ENCODE assay signal across 1 cellular context in genomic region chr14:36320210-36321003, GRCh38.
TF ChIP-seq lines count a peak whose summit lies in the region.

Gene MBIP, minus strand, starts transcription at chr14:36320637. Its CDS starts 49 bp downstream, at chr14:36320588.

TF ChIP-seq in GM12878, 131 proteins besides CTCF, POLR2A, EP300 and RAD21 (continued from another document and continues in another):
- TF ChIP-seq NFXL1 (IDR thresholded peaks at IDR 0.05; ENCODE audit: borderline replicate concordance) (no peak), NRF1 (conservative IDR thresholded peaks at IDR 0.05; ENCODE audit: low read depth, low read length) (no peak), TBL1XR1 (IDR thresholded peaks at IDR 0.05; ENCODE audit: low read depth, low read length) (0 out of 2 replicates have a peak, but pooled peaks have one; percentile 10), CREM (IDR thresholded peaks at IDR 0.05; ENCODE audit: low read depth) (peak; percentile 99), USF1 (IDR thresholded peaks at IDR 0.05; ENCODE audit: borderline replicate concordance, extremely low read length, insufficient read depth, low read depth, low read length) (no peak), SUPT20H (IDR thresholded peaks at IDR 0.05; ENCODE audit: borderline replicate concordance, control insufficient read depth, low read depth, low read length) (no peak), REST (IDR thresholded peaks at IDR 0.05; ENCODE audit: low read depth, low read length) (no peak), PBX3 (IDR thresholded peaks at IDR 0.05; ENCODE audit: insufficient replicate concordance, low read depth, low read length) (peak; percentile 94), MAX (IDR thresholded peaks at IDR 0.05; ENCODE audit: low read depth, low read length) (0 out of 2 replicates have a peak, but pooled peaks have one; percentile 25), ZBTB33 (IDR thresholded peaks at IDR 0.05) (0 out of 2 replicates have a peak, but pooled peaks have one; percentile 43), SMAD5 (IDR thresholded peaks at IDR 0.05; ENCODE audit: low read depth) (peak; percentile 44; the same call in 1 of the 2 replicates), FOS (IDR thresholded peaks at IDR 0.05; ENCODE audit: borderline replicate concordance, extremely low read depth, insufficient read length) (no peak), IRF5 (IDR thresholded peaks at IDR 0.05; ENCODE audit: borderline replicate concordance) (no peak), CBX5 (IDR thresholded peaks at IDR 0.05; ENCODE audit: low read depth) (no peak), SMARCA5 (IDR thresholded peaks at IDR 0.05) (no peak), CEBPZ (IDR thresholded peaks at IDR 0.05; ENCODE audit: low read depth, low read length) (no peak), NBN (IDR thresholded peaks at IDR 0.05) (peak; percentile 77), MTA2 (IDR thresholded peaks at IDR 0.05; ENCODE audit: low read depth) (peak; percentile 43; the same call in 1 of the 2 replicates), RAD51 (IDR thresholded peaks at IDR 0.05) (no peak), FOXK2 (IDR thresholded peaks at IDR 0.05) (0 out of 2 replicates have a peak, but pooled peaks have one; percentile 17), ATF7 (IDR thresholded peaks at IDR 0.05; ENCODE audit: low read depth) (peak; percentile 98), BRCA1 (IDR thresholded peaks at IDR 0.05; ENCODE audit: low read depth, low read length) (no peak), HDGF (IDR thresholded peaks at IDR 0.05) (no peak), SPI1 (IDR thresholded peaks at IDR 0.05; ENCODE audit: borderline replicate concordance, insufficient read depth, low read depth, low read length) (no peak), NFIC (IDR thresholded peaks at IDR 0.05; ENCODE audit: low read depth, low read length) (0 out of 2 replicates have a peak, but pooled peaks have one; percentile 20), E2F8 (IDR thresholded peaks at IDR 0.05; ENCODE audit: low read depth, partially characterized antibody) (no peak), SMAD1 (IDR thresholded peaks at IDR 0.05; ENCODE audit: low read depth, partially characterized antibody) (no peak), PML (IDR thresholded peaks at IDR 0.05; ENCODE audit: low read length) (no peak), TCF12 (IDR thresholded peaks at IDR 0.05; ENCODE audit: low read depth, low read length) (no peak), POLR2AphosphoS2 (IDR thresholded peaks at IDR 0.05; ENCODE audit: low read depth, low read length) (no peak), IKZF2 (IDR thresholded peaks at IDR 0.05) (peak; percentile 23 to 34; a peak in 2 of 4 replicates), ASH2L (IDR thresholded peaks at IDR 0.05; ENCODE audit: borderline replicate concordance, low read depth) (no peak; the same call in 1 of the 2 replicates), SIN3A (IDR thresholded peaks at IDR 0.05; ENCODE audit: low read depth, low read length) (peak; percentile 48; the same call in 1 of the 2 replicates), POLR2AphosphoS5 (IDR thresholded peaks at IDR 0.05; ENCODE audit: low read length) (peak; percentile 51; the same call in 1 of the 2 replicates), ZNF687 (IDR thresholded peaks at IDR 0.05) (no peak), E2F4 (IDR thresholded peaks at IDR 0.05; ENCODE audit: low read depth, low read length) (no peak), CHD4 (IDR thresholded peaks at IDR 0.05) (no peak), EGR1 (IDR thresholded peaks at IDR 0.05; ENCODE audit: borderline replicate concordance in 1 of 2, low read depth in 2 of 2, low read length in 2 of 2) (0 out of 3 replicates have a peak, but pooled peaks of 1 of the 2 experiments have one; percentile 29)
